ENCODE assay signal across 31 cellular contexts in the genomic region with DNA sequence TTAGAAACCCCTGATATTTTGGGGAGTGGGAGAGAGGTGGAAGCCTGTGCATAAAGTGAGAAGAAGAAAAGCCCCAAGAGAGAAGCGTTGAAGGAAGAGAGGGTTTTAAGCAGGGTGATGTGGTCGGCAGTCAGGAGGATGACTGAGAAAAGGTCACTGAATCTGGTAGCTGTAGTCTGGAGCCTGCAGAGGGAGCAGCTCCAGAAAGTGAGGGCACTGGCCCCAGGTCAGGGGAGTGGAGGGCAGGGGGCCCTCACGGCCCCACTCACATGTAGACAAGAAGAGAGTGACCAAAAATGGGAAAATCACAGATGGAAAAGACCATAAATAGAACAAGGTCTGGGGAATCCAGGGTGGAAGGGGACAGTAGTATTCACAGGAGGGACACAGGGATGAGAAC.
DNase-seq lines count a peak whose midpoint lies in the region; ATAC-seq and TF ChIP-seq lines count a peak whose summit lies in the region.
"Had no signal": no experiment of that assay in that cellular context is flagged by ENCODE, and none has a peak within 500 bp of the region (broad histone marks: within the 10 kb centered on the region; RNA-seq: fewer than 3 reads in every experiment).

No MANE protein-coding gene starts in this region.

- H3K27me3 Mint-ChIP-seq in activated T-cell treated with anti-CD3 and anti-CD28 coated beads, Interleukin-2, amount 50 U/mL, for 24 hours: no peaks in the 10 kb centered on the region
- H3K27me3 Mint-ChIP-seq in memory B cell: no peaks in the 10 kb centered on the region
- no peaks in the 10 kb centered on the region for H3K27me3 Mint-ChIP-seq in type B pancreatic cell
- H3K27me3 Mint-ChIP-seq: activated B cell treated with CpG ODN at 0.5 μM for 24 hours; B cell; naive thymus-derived CD8-positive, alpha-beta T cell had no signal

- peaks cover 17% of the 10 kb centered on the region for H3K36me3 Mint-ChIP-seq in activated T-cell treated with anti-CD3 and anti-CD28 coated beads, Interleukin-2, amount 50 U/mL, for 24 hours (ENCODE audit: low read depth)
- H3K36me3 Mint-ChIP-seq in memory B cell (peaks cover 17% of the 10 kb centered on the region), type B pancreatic cell (peaks cover 38% of the 10 kb centered on the region)

- H3K27ac ChIP-seq in RWPE2 (ENCODE audit: poor library complexity, severe bottlenecking): no peak overlapping the region
- H3K27ac ChIP-seq: esophagus squamous epithelium, gastroesophageal sphincter, Peyer's patch, prostate gland, SJSA1, stomach, transverse colon had no signal

- peaks cover 14% of the 10 kb centered on the region for H3K9me3 Mint-ChIP-seq in activated T-cell treated with anti-CD3 and anti-CD28 coated beads, Interleukin-2, amount 50 U/mL, for 24 hours
- H3K9me3 Mint-ChIP-seq in memory B cell: peaks cover 6% of the 10 kb centered on the region
- peaks cover 6% of the 10 kb centered on the region for H3K9me3 Mint-ChIP-seq in type B pancreatic cell

- no peak overlapping the region for H3K4me3 Mint-ChIP-seq in activated T-cell treated with anti-CD3 and anti-CD28 coated beads, Interleukin-2, amount 50 U/mL, for 24 hours
- H3K4me3 Mint-ChIP-seq in memory B cell (no peak overlapping the region), type B pancreatic cell (no peak overlapping the region)
- H3K4me3 Mint-ChIP-seq: activated B cell treated with CpG ODN at 0.5 μM for 24 hours; activated CD8-positive, alpha-beta T cell treated with anti-CD3 and anti-CD28 coated beads, Interleukin-2, amount 10 ng/mL, durations not matched to agents 7 days and 5 days; activated T-cell treated with anti-CD3 and anti-CD28 coated beads, Interleukin-2, amount 50 U/mL, for 4 hours; B cell; naive thymus-derived CD8-positive, alpha-beta T cell had no signal

- ATAC-seq in RWPE2 (ENCODE audit: low read depth): 0 out of 3 replicates have a peak, but pooled peaks have one; percentile 30
- no peak for ATAC-seq in memory B cell (ENCODE audit: low read depth)
- no peak for ATAC-seq in esophagus mucosa
- no peak for ATAC-seq in GM19328 (IDR thresholded peaks at IDR 0.05; ENCODE audit: unreplicated experiment)
- ATAC-seq: activated CD8-positive, alpha-beta T cell treated with anti-CD3 and anti-CD28 coated beads, Interleukin-2, amount 10 ng/mL, durations not matched to agents 7 days and 5 days; activated T-cell treated with anti-CD3 and anti-CD28 coated beads, Interleukin-2, amount 50 U/mL, for 4 hours; gastroesophageal sphincter; naive thymus-derived CD8-positive, alpha-beta T cell had no signal

- no peaks in the 10 kb centered on the region for H3K4me1 ChIP-seq in RWPE2 (ENCODE audit: insufficient read depth, poor library complexity, severe bottlenecking)
- H3K4me1 ChIP-seq: Peyer's patch, prostate gland, transverse colon had no signal

- peak overlapping the region; percentile 54 for H3K27ac Mint-ChIP-seq in activated T-cell treated with anti-CD3 and anti-CD28 coated beads, Interleukin-2, amount 50 U/mL, for 24 hours
- H3K27ac Mint-ChIP-seq in memory B cell: peak overlapping the region; percentile 1
- H3K27ac Mint-ChIP-seq in type B pancreatic cell: no peak overlapping the region
- H3K27ac Mint-ChIP-seq: activated B cell treated with CpG ODN at 0.5 μM for 24 hours; activated CD8-positive, alpha-beta T cell treated with anti-CD3 and anti-CD28 coated beads, Interleukin-2, amount 10 ng/mL, durations not matched to agents 7 days and 5 days; B cell had no signal

- no peaks in the 10 kb centered on the region for H3K9me3 ChIP-seq in RWPE2 (ENCODE audit: severe bottlenecking)
- H3K9me3 ChIP-seq: esophagus squamous epithelium, gastroesophageal sphincter, Peyer's patch, prostate gland, SJSA1, transverse colon had no signal

- no peak overlapping the region for H3K4me3 ChIP-seq in RWPE2 (ENCODE audit: severe bottlenecking)
- H3K4me3 ChIP-seq: esophagus squamous epithelium, gastroesophageal sphincter, Peyer's patch, prostate gland, SJSA1, stomach, transverse colon had no signal

- DNase-seq in activated T-cell treated with anti-CD3 and anti-CD28 coated beads, Interleukin-2, amount 50 U/mL, for 24 hours: no peak
- DNase-seq in activated T-cell treated with anti-CD3 and anti-CD28 coated beads for 4 hours (no peak), RWPE2 (ENCODE audit: low spot score) (no peak), memory B cell (ENCODE audit: low spot score in 2 of 2) (no peak), type B pancreatic cell (ENCODE audit: extremely low spot score, unreplicated experiment) (no peak), mesenteric fat pad (ENCODE audit: low spot score) (no peak)
- DNase-seq: 8988T; activated B cell treated with CpG ODN at 0.5 μM for 24 hours; activated CD8-positive, alpha-beta T cell treated with anti-CD3 and anti-CD28 coated beads, Interleukin-2, amount 10 ng/mL, durations not matched to agents 7 days and 5 days; activated naive CD4-positive, alpha-beta T cell treated with anti-CD3 and anti-CD28 coated beads, Interleukin-2, amount 50 U/mL, for 16 hours; activated T-cell treated with anti-CD3 and anti-CD28 coated beads, Interleukin-2, amount 50 U/mL, for 4 hours; aorta; effector CD8-positive, alpha-beta T cell; esophagus squamous epithelium; KBM-7; kidney; MV-4-11; naive thymus-derived CD8-positive, alpha-beta T cell; NCI-H1694 treated with DMSO at 0.1 percent for 48 hours; NCI-H345; Peyer's patch; stimulated activated CD4-positive, alpha-beta T cell treated with anti-CD3 and anti-CD28 coated beads, Interleukin-1b, Interleukin-23, amount 100 ng/mL, for 48 hours; stomach; T-helper 2 cell; transverse colon had no signal

- H3K27me3 ChIP-seq in RWPE2 (ENCODE audit: insufficient read depth, poor library complexity, severe bottlenecking): no peaks in the 10 kb centered on the region
- H3K27me3 ChIP-seq: esophagus squamous epithelium, gastroesophageal sphincter, Peyer's patch, SJSA1, stomach, transverse colon had no signal

- no peaks in the 10 kb centered on the region for H3K36me3 ChIP-seq in RWPE2 (ENCODE audit: low read depth)
- H3K36me3 ChIP-seq: esophagus squamous epithelium, Peyer's patch, prostate gland, SJSA1, transverse colon had no signal

- TF ChIP-seq CTCF in RWPE2 (IDR thresholded peaks at IDR 0.05; ENCODE audit: poor library complexity, severe bottlenecking) (no peak), type B pancreatic cell (conservative IDR thresholded peaks at IDR 0.05) (peak; percentile 24)

- H3K4me1 Mint-ChIP-seq in activated T-cell treated with anti-CD3 and anti-CD28 coated beads, Interleukin-2, amount 50 U/mL, for 24 hours (ENCODE audit: low read depth): peaks cover 9% of the 10 kb centered on the region
- H3K4me1 Mint-ChIP-seq in memory B cell (peaks cover 14% of the 10 kb centered on the region), type B pancreatic cell (ENCODE audit: unreplicated experiment) (peaks cover 17% of the 10 kb centered on the region)
